Comparison of ENCODE assay signal across 1 cellular context in genomic region chr6:162772466-162772865, GRCh38.
TF ChIP-seq lines count a peak whose summit lies in the region.

No MANE protein-coding gene starts in this region.

TF ChIP-seq in GM23338, 12 proteins besides CTCF, POLR2A, EP300 and RAD21 (continued from another document):
- TF ChIP-seq, protein P1, sequence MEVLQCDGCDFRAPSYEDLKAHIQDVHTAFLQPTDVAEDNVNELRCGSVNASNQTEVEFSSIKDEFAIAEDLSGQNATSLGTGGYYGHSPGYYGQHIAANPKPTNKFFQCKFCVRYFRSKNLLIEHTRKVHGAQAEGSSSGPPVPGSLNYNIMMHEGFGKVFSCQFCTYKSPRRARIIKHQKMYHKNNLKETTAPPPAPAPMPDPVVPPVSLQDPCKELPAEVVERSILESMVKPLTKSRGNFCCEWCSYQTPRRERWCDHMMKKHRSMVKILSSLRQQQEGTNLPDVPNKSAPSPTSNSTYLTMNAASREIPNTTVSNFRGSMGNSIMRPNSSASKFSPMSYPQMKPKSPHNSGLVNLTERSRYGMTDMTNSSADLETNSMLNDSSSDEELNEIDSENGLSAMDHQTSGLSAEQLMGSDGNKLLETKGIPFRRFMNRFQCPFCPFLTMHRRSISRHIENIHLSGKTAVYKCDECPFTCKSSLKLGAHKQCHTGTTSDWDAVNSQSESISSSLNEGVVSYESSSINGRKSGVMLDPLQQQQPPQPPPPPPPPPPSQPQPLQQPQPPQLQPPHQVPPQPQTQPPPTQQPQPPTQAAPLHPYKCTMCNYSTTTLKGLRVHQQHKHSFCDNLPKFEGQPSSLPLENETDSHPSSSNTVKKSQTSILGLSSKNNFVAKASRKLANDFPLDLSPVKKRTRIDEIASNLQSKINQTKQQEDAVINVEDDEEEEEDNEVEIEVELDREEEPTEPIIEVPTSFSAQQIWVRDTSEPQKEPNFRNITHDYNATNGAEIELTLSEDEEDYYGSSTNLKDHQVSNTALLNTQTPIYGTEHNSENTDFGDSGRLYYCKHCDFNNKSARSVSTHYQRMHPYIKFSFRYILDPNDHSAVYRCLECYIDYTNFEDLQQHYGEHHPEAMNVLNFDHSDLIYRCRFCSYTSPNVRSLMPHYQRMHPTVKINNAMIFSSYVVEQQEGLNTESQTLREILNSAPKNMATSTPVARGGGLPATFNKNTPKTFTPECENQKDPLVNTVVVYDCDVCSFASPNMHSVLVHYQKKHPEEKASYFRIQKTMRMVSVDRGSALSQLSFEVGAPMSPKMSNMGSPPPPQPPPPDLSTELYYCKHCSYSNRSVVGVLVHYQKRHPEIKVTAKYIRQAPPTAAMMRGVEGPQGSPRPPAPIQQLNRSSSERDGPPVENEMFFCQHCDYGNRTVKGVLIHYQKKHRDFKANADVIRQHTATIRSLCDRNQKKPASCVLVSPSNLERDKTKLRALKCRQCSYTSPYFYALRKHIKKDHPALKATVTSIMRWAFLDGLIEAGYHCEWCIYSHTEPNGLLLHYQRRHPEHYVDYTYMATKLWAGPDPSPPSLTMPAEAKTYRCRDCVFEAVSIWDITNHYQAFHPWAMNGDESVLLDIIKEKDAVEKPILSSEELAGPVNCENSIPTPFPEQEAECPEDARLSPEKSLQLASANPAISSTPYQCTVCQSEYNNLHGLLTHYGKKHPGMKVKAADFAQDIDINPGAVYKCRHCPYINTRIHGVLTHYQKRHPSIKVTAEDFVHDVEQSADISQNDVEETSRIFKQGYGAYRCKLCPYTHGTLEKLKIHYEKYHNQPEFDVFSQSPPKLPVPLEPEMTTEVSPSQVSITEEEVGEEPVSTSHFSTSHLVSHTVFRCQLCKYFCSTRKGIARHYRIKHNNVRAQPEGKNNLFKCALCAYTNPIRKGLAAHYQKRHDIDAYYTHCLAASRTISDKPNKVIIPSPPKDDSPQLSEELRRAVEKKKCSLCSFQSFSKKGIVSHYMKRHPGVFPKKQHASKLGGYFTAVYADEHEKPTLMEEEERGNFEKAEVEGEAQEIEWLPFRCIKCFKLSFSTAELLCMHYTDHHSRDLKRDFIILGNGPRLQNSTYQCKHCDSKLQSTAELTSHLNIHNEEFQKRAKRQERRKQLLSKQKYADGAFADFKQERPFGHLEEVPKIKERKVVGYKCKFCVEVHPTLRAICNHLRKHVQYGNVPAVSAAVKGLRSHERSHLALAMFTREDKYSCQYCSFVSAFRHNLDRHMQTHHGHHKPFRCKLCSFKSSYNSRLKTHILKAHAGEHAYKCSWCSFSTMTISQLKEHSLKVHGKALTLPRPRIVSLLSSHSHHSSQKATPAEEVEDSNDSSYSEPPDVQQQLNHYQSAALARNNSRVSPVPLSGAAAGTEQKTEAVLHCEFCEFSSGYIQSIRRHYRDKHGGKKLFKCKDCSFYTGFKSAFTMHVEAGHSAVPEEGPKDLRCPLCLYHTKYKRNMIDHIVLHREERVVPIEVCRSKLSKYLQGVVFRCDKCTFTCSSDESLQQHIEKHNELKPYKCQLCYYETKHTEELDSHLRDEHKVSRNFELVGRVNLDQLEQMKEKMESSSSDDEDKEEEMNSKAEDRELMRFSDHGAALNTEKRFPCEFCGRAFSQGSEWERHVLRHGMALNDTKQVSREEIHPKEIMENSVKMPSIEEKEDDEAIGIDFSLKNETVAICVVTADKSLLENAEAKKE (CRISPR knock-in tag; IDR thresholded peaks at IDR 0.05) = no peak
- TF ChIP-seq EZH2 (IDR thresholded peaks at IDR 0.05; ENCODE audit: low read depth, unreplicated experiment) (no peak), CREB1 (CRISPR knock-in tag; IDR thresholded peaks at IDR 0.05; ENCODE audit: low read depth) (no peak), JUNB (IDR thresholded peaks at IDR 0.05; ENCODE audit: unreplicated experiment) (no peak), ZNF331 (CRISPR knock-in tag; IDR thresholded peaks at IDR 0.05; ENCODE audit: low read depth) (no peak)
- TF ChIP-seq, protein P2, sequence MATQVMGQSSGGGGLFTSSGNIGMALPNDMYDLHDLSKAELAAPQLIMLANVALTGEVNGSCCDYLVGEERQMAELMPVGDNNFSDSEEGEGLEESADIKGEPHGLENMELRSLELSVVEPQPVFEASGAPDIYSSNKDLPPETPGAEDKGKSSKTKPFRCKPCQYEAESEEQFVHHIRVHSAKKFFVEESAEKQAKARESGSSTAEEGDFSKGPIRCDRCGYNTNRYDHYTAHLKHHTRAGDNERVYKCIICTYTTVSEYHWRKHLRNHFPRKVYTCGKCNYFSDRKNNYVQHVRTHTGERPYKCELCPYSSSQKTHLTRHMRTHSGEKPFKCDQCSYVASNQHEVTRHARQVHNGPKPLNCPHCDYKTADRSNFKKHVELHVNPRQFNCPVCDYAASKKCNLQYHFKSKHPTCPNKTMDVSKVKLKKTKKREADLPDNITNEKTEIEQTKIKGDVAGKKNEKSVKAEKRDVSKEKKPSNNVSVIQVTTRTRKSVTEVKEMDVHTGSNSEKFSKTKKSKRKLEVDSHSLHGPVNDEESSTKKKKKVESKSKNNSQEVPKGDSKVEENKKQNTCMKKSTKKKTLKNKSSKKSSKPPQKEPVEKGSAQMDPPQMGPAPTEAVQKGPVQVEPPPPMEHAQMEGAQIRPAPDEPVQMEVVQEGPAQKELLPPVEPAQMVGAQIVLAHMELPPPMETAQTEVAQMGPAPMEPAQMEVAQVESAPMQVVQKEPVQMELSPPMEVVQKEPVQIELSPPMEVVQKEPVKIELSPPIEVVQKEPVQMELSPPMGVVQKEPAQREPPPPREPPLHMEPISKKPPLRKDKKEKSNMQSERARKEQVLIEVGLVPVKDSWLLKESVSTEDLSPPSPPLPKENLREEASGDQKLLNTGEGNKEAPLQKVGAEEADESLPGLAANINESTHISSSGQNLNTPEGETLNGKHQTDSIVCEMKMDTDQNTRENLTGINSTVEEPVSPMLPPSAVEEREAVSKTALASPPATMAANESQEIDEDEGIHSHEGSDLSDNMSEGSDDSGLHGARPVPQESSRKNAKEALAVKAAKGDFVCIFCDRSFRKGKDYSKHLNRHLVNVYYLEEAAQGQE (IDR thresholded peaks at IDR 0.05; ENCODE audit: unreplicated experiment) = no peak
